ENCODE assay signal across 8 cellular contexts in genomic region chr13:80069374-80069773, GRCh38.
"Had no signal": no experiment of that assay in that cellular context is flagged by ENCODE, and none has a peak within 500 bp of the region (broad histone marks: within the 10 kb centered on the region; RNA-seq: fewer than 3 reads in every experiment).

No MANE protein-coding gene starts in this region.

- FAIRE-seq: K562 had no signal

- H3K4me3 ChIP-seq: GM23248, HAP-1, K562 had no signal

- H3K27ac ChIP-seq: GM23248 had no signal

- H3K36me3 ChIP-seq: HAP-1 had no signal

- DNase-seq: GM23248, GOT3, H7, IMR-90, KG1 had no signal

- H3K9me3 ChIP-seq: HAP-1 had no signal

- H3K9ac ChIP-seq: GM23248 had no signal

- ATAC-seq: HCT116, K562 had no signal

- H2AFZ ChIP-seq: GM23248 had no signal
